In genomic region chrX:77918568-77918967, GRCh38 we compare ENCODE assay signal across 1 cellular context.
A peak's percentile ranks its signal among the peaks of the same experiment; 100 is the strongest.
TF ChIP-seq lines count a peak whose summit lies in the region.

No MANE protein-coding gene starts in this region.

TF ChIP-seq in HEK293, 187 proteins besides CTCF, POLR2A, EP300 and RAD21 (continued from another document):
- peak; percentile 47; the same call in 1 of the 2 replicates for TF ChIP-seq PRDM4 (tag by site-specific recombination; IDR thresholded peaks at IDR 0.05)
- no peak for TF ChIP-seq ZBTB1 (tag by site-specific recombination; IDR thresholded peaks at IDR 0.05)
- no peak for TF ChIP-seq ZNF623 (tag by site-specific recombination; IDR thresholded peaks at IDR 0.05)
- no peak for TF ChIP-seq ZNF792 (tag by site-specific recombination; IDR thresholded peaks at IDR 0.05)
